Comparison of ENCODE assay signal across 9 cellular contexts in genomic region chr16:56102159-56102798, GRCh38.
A peak's percentile ranks its signal among the peaks of the same experiment; 100 is the strongest.
DNase-seq lines count a peak whose midpoint lies in the region; ATAC-seq and TF ChIP-seq lines count a peak whose summit lies in the region.
"Had no signal": no experiment of that assay in that cellular context is flagged by ENCODE, and none has a peak within 500 bp of the region (broad histone marks: within the 10 kb centered on the region; RNA-seq: fewer than 3 reads in every experiment).

No MANE protein-coding gene starts in this region.

- H3K79me2 ChIP-seq in SK-N-SH (ENCODE audit: insufficient read depth) = no peaks in the 10 kb centered on the region

- H3K27ac ChIP-seq in SK-N-SH (ENCODE audit: low read depth in 2 of 2, low read length in 1 of 2) = peak overlapping the region in 1 of 2 experiments; percentile 98; a peak in 2 of 4 replicates
- peak overlapping the region in 3 of 4 donors; percentile 64 to 79 (median 75) for H3K27ac ChIP-seq in sigmoid colon

- intact Hi-C loops in sigmoid colon (cut with DNase I) = no loop called here

- no peaks in the 10 kb centered on the region for H3K36me3 ChIP-seq in H7 (replicated peaks; ENCODE audit: control insufficient read depth, insufficient read depth, low read length)
- H3K36me3 ChIP-seq in SK-N-SH (replicated peaks in 1 of 2; ENCODE audit: control insufficient read depth in 1 of 2, insufficient read depth in 2 of 2, low read length in 1 of 2) = no peaks in the 10 kb centered on the region
- H3K36me3 ChIP-seq in sigmoid colon = no peaks in the 10 kb centered on the region

- no peak overlapping the region for H2AFZ ChIP-seq in SK-N-SH (ENCODE audit: low read depth)

- no peaks in the 10 kb centered on the region for H3F3A ChIP-seq in SK-N-SH (replicated peaks; ENCODE audit: insufficient read depth)

- no peak; the same call in 1 of the 2 replicates for TF ChIP-seq RAD21 in SK-N-SH (IDR thresholded peaks at IDR 0.05; ENCODE audit: low read length)

- CTCF ChIA-PET in SK-N-SH (lab: Yijun Ruan, JAX) = interaction anchor here (0.8 to 2.0 kb wide), 6 partner anchors 10 to 217 kb away, joined by 3 to 6 read pairs (median 4); no protein-coding TSS in a partner anchor

- no peak overlapping the region for H3K4me3 ChIP-seq in H7 (ENCODE audit: insufficient read depth, low read depth, low read length)
- peak overlapping the region; percentile 17 to 29; a peak in 2 of 4 replicates for H3K4me3 ChIP-seq in SK-N-SH (ENCODE audit: low read depth in 2 of 2, low read length in 1 of 2)
- peak overlapping the region in 3 of 4 donors; percentile 9 to 39 (median 39) for H3K4me3 ChIP-seq in sigmoid colon

- H3K9me2 ChIP-seq in SK-N-SH = no peaks in the 10 kb centered on the region

- DNase-seq in H7 (peak; percentile 22), SK-N-SH (peak; percentile 80), iPS-NIHi11 (ENCODE audit: low spot score) (peak; percentile 46), sigmoid colon (peak; percentile 81), NCI-H2029 (lab: John Stamatoyannopoulos, UW) (no peak), T-helper 1 cell (no peak)
- DNase-seq: activated CD8-positive, alpha-beta memory T cell treated with anti-CD3 and anti-CD28 coated beads for 24 hours had no signal

- TF ChIP-seq CTCF in SK-N-SH (IDR thresholded peaks at IDR 0.05) (no peak), sigmoid colon (IDR thresholded peaks at IDR 0.05) (no peak)

- WGBS in SK-N-SH (ENCODE audit: low lambda C conversion rate) = 5% methylated on average over 13 of the region's 16 CpGs
- WGBS in sigmoid colon, 2 donors = 62 to 63% methylated on average over 16 of the region's 16 CpGs

- TF ChIP-seq EP300 in SK-N-SH (IDR thresholded peaks at IDR 0.05; ENCODE audit: borderline replicate concordance in 1 of 2, low read depth in 1 of 2, low read length in 1 of 2) (peak in 1 of 2 experiments; percentile 84; a peak in 2 of 4 replicates), sigmoid colon (IDR thresholded peaks at IDR 0.05) (no peak)

- H4K20me1 ChIP-seq in SK-N-SH (ENCODE audit: insufficient read depth) = no peaks in the 10 kb centered on the region

- POLR2A ChIA-PET in SK-N-SH (lab: Yijun Ruan, JAX) = interaction anchor here (0.9 to 1.2 kb wide), 7 partner anchors 10 to 217 kb away, joined by 3 to 4 read pairs (median 3); no protein-coding TSS in a partner anchor

- H3K4me2 ChIP-seq in SK-N-SH = 0 out of 2 replicates have a peak overlapping the region, but pooled peaks have one; percentile 36

- ATAC-seq in HG03354 (IDR thresholded peaks at IDR 0.05; ENCODE audit: poor library complexity, severe bottlenecking, unreplicated experiment) (no peak), HG02798 (IDR thresholded peaks at IDR 0.05; ENCODE audit: poor library complexity, unreplicated experiment) (no peak)

- H3K9me3 ChIP-seq in SK-N-SH (no peaks in the 10 kb centered on the region), sigmoid colon (no peaks in the 10 kb centered on the region)

- no peak overlapping the region for H3K9ac ChIP-seq in SK-N-SH

- H3K27me3 ChIP-seq in H7 (ENCODE audit: control insufficient read depth, insufficient read depth, low read length) = no peaks in the 10 kb centered on the region
- H3K27me3 ChIP-seq in SK-N-SH (ENCODE audit: insufficient read depth) = no peaks in the 10 kb centered on the region
- no peaks in the 10 kb centered on the region for H3K27me3 ChIP-seq in sigmoid colon

- H3K4me1 ChIP-seq in SK-N-SH (ENCODE audit: control insufficient read depth in 1 of 2, insufficient read depth in 2 of 2, low read depth in 1 of 2, low read length in 1 of 2) = peaks cover 0 to 24% of the 10 kb centered on the region in 2 experiments; a peak in 2 of 4 replicates
- peaks cover 0 to 21% (median 17%) of the 10 kb centered on the region in 4 donors for H3K4me1 ChIP-seq in sigmoid colon

- TF ChIP-seq POLR2A in sigmoid colon (IDR thresholded peaks at IDR 0.05) = no peak

TF ChIP-seq in SK-N-SH, 30 proteins besides CTCF, POLR2A, EP300 and RAD21 (continues in another document):
- no peak for TF ChIP-seq EZH2phosphoT487 (IDR thresholded peaks at IDR 0.05; ENCODE audit: borderline replicate concordance, low read depth)
- no peak for TF ChIP-seq ELF1 (IDR thresholded peaks at IDR 0.05)
- no peak for TF ChIP-seq PBX3 (IDR thresholded peaks at IDR 0.05)
- TF ChIP-seq POLR2AphosphoS5 (IDR thresholded peaks at IDR 0.05; ENCODE audit: low read depth, low read length) = no peak
- peak; percentile 91 for TF ChIP-seq GATA2 (CRISPR knock-in tag; IDR thresholded peaks at IDR 0.05)
- TF ChIP-seq RCOR1 (IDR thresholded peaks at IDR 0.05; ENCODE audit: low read length) = peak; percentile 96
- TF ChIP-seq YY1 (IDR thresholded peaks at IDR 0.05; ENCODE audit: low read depth) = no peak
- peak; percentile 46; the same call in 1 of the 2 replicates for TF ChIP-seq MXI1 (IDR thresholded peaks at IDR 0.05; ENCODE audit: low read depth, low read length)
- no peak; the same call in 1 of the 2 replicates for TF ChIP-seq SMC3 (IDR thresholded peaks at IDR 0.05; ENCODE audit: low read depth, low read length)
- no peak for TF ChIP-seq NRF1 (IDR thresholded peaks at IDR 0.05; ENCODE audit: low read depth, low read length)
- no peak for TF ChIP-seq USF2 (IDR thresholded peaks at IDR 0.05; ENCODE audit: borderline replicate concordance, low read depth, low read length)
- TF ChIP-seq IRF3 (IDR thresholded peaks at IDR 0.05; ENCODE audit: low read depth, low read length) = no peak
- TF ChIP-seq FOSL2 (IDR thresholded peaks at IDR 0.05; ENCODE audit: borderline replicate concordance, low read depth) = no peak
- no peak for TF ChIP-seq USF1 (IDR thresholded peaks at IDR 0.05; ENCODE audit: borderline replicate concordance, low read depth)
- no peak for TF ChIP-seq MAX (IDR thresholded peaks at IDR 0.05; ENCODE audit: low read depth)
- no peak for TF ChIP-seq ZBTB33 (IDR thresholded peaks at IDR 0.05; ENCODE audit: borderline replicate concordance, low read depth)
- no peak for TF ChIP-seq RFX5 (IDR thresholded peaks at IDR 0.05; ENCODE audit: low read length)
- no peak for TF ChIP-seq RXRA (IDR thresholded peaks at IDR 0.05; ENCODE audit: borderline replicate concordance, low read depth)
- no peak for TF ChIP-seq TEAD4 (IDR thresholded peaks at IDR 0.05; ENCODE audit: borderline replicate concordance, insufficient read depth)
- TF ChIP-seq TAF1 (IDR thresholded peaks at IDR 0.05; ENCODE audit: borderline replicate concordance, low read depth, low read length) = no peak
- no peak for TF ChIP-seq FOXM1 (IDR thresholded peaks at IDR 0.05; ENCODE audit: low read depth)
- peak; percentile 83 for TF ChIP-seq FOXJ3 (CRISPR knock-in tag; IDR thresholded peaks at IDR 0.05)
- TF ChIP-seq TCF12 (IDR thresholded peaks at IDR 0.05) = peak; percentile 15; the same call in 1 of the 2 replicates

Comparison
In these comparisons a context has a peak if more than half of its experiments do, and no peak if none do; other contexts are left out.
1. DNase-seq: peak in H7 (single experiment), SK-N-SH (single experiment), iPS-NIHi11 (single experiment) and sigmoid colon (single experiment); none in NCI-H2029 (single experiment) and T-helper 1 cell (0 of 5).